In the genomic region with DNA sequence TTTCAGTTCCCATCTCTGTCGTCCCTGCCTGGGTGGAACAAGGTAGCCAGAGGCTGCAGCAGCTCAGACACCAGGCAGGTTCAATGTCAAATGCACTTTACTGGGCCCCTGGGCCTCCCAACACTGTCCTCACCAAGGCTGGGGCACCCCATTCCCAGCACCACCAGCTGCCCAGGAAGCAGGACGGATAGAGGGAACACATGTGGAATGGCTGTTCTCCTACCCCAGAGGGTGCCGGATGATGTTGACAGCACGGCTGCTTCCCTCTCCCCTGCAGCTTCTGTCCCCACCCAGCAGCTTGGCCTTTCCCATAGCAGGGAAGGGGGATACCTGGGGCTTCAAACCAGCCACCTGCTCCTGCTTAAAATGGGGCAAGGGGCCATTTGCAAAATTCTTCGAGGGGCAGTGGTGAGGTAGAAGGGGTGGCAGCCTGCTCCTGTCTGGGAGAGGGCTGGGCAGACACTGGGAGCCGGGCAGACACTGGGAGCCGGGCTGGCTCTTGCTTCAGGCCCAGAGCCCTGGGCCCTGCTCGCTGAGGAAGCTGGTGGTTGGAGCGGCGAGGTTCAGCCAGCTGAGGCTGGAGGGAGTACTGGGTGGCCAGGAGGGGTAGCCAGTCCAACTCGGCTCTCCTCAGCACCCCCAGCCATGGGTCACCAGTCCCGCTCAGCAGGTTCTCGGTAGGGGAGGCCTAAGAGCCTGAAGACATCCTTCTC, we compare ENCODE assay signal across 1 cellular context.
TF ChIP-seq lines count a peak whose summit lies in the region.

No MANE protein-coding gene starts in this region.

TF ChIP-seq in IMR-90, 13 proteins besides CTCF, POLR2A, EP300 and RAD21 (continued from another document):
- TF ChIP-seq MAFK (IDR thresholded peaks at IDR 0.05; ENCODE audit: low read depth, low read length), result no peak
- TF ChIP-seq MXI1 (IDR thresholded peaks at IDR 0.05; ENCODE audit: borderline replicate concordance, low read depth, low read length), result no peak
- TF ChIP-seq CEBPB (IDR thresholded peaks at IDR 0.05; ENCODE audit: low read depth, low read length), result no peak
- TF ChIP-seq CHD1 (IDR thresholded peaks at IDR 0.05; ENCODE audit: low read depth, low read length), result no peak
- no peak for TF ChIP-seq BHLHE40 (IDR thresholded peaks at IDR 0.05; ENCODE audit: low read depth, low read length)
- no peak for TF ChIP-seq MAZ (IDR thresholded peaks at IDR 0.05; ENCODE audit: borderline replicate concordance, low read depth, low read length)
- TF ChIP-seq RCOR1 (IDR thresholded peaks at IDR 0.05; ENCODE audit: insufficient replicate concordance, low read length), result no peak
- TF ChIP-seq, protein P1, sequence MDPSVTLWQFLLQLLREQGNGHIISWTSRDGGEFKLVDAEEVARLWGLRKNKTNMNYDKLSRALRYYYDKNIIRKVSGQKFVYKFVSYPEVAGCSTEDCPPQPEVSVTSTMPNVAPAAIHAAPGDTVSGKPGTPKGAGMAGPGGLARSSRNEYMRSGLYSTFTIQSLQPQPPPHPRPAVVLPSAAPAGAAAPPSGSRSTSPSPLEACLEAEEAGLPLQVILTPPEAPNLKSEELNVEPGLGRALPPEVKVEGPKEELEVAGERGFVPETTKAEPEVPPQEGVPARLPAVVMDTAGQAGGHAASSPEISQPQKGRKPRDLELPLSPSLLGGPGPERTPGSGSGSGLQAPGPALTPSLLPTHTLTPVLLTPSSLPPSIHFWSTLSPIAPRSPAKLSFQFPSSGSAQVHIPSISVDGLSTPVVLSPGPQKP (IDR thresholded peaks at IDR 0.05; ENCODE audit: borderline replicate concordance, low read depth, low read length), result no peak
- TF ChIP-seq, protein P2, sequence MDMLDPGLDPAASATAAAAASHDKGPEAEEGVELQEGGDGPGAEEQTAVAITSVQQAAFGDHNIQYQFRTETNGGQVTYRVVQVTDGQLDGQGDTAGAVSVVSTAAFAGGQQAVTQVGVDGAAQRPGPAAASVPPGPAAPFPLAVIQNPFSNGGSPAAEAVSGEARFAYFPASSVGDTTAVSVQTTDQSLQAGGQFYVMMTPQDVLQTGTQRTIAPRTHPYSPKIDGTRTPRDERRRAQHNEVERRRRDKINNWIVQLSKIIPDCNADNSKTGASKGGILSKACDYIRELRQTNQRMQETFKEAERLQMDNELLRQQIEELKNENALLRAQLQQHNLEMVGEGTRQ (IDR thresholded peaks at IDR 0.05; ENCODE audit: low read depth, low read length), result no peak
